ENCODE assay signal across 18 cellular contexts in genomic region chr2:160968183-160968582, GRCh38.
"Had no signal": no experiment of that assay in that cellular context is flagged by ENCODE, and none has a peak within 500 bp of the region (broad histone marks: within the 10 kb centered on the region; RNA-seq: fewer than 3 reads in every experiment).

No MANE protein-coding gene starts in this region.

- H3K9me3 ChIP-seq: sigmoid colon had no signal

- ATAC-seq: activated CD8-positive, alpha-beta T cell treated with anti-CD3 and anti-CD28 coated beads for 36 hours; effector memory CD8-positive, alpha-beta T cell; T-helper 17 cell had no signal

- H3K27ac ChIP-seq: brain microvascular endothelial cell, epithelial cell of prostate, sigmoid colon had no signal

- H3K27ac Mint-ChIP-seq: activated CD8-positive, alpha-beta T cell treated with anti-CD3 and anti-CD28 coated beads for 36 hours; activated naive CD8-positive, alpha-beta T cell treated with anti-CD3 and anti-CD28 coated beads for 36 hours; effector memory CD8-positive, alpha-beta T cell had no signal

- FAIRE-seq: kidney, urothelium cell line had no signal

- H3K27me3 ChIP-seq: brain microvascular endothelial cell, sigmoid colon had no signal

- H3K36me3 ChIP-seq: brain microvascular endothelial cell, sigmoid colon had no signal

- H3K36me3 Mint-ChIP-seq: activated naive CD8-positive, alpha-beta T cell treated with anti-CD3 and anti-CD28 coated beads for 36 hours had no signal

- H3K4me3 ChIP-seq: sigmoid colon had no signal

- H3K9me3 Mint-ChIP-seq: activated CD8-positive, alpha-beta T cell treated with anti-CD3 and anti-CD28 coated beads for 36 hours; activated naive CD8-positive, alpha-beta T cell treated with anti-CD3 and anti-CD28 coated beads for 36 hours; effector memory CD8-positive, alpha-beta T cell had no signal

- DNase-seq: activated CD4-positive, alpha-beta T cell treated with anti-CD3 and anti-CD28 coated beads for 4 hours; activated CD8-positive, alpha-beta memory T cell treated with anti-CD3 and anti-CD28 coated beads, Interleukin-2, amount 50 U/mL, for 4 hours; activated CD8-positive, alpha-beta T cell treated with anti-CD3 and anti-CD28 coated beads for 36 hours; activated naive CD8-positive, alpha-beta T cell treated with anti-CD3 and anti-CD28 coated beads for 36 hours; anterior cingulate cortex; brain microvascular endothelial cell; dermis blood vessel endothelial cell; effector memory CD8-positive, alpha-beta T cell; hippocampal formation; kidney; left ventricle myocardium superior; mesendoderm; sigmoid colon; stimulated activated CD4-positive, alpha-beta T cell treated with anti-CD3 and anti-CD28 coated beads, Interleukin-12 subunit alpha, Interleukin-12 subunit beta, amount 100 ng/mL, for 4 hours; stimulated activated CD4-positive, alpha-beta T cell treated with anti-CD3 and anti-CD28 coated beads, Interleukin-2, amount 100 ng/mL, for 24 hours; T-helper 17 cell had no signal

- H3K4me3 Mint-ChIP-seq: activated CD8-positive, alpha-beta T cell treated with anti-CD3 and anti-CD28 coated beads for 36 hours; activated naive CD8-positive, alpha-beta T cell treated with anti-CD3 and anti-CD28 coated beads for 36 hours; effector memory CD8-positive, alpha-beta T cell; T-helper 17 cell had no signal
